Comparison of ENCODE assay signal across 1 cellular context in the genomic region with DNA sequence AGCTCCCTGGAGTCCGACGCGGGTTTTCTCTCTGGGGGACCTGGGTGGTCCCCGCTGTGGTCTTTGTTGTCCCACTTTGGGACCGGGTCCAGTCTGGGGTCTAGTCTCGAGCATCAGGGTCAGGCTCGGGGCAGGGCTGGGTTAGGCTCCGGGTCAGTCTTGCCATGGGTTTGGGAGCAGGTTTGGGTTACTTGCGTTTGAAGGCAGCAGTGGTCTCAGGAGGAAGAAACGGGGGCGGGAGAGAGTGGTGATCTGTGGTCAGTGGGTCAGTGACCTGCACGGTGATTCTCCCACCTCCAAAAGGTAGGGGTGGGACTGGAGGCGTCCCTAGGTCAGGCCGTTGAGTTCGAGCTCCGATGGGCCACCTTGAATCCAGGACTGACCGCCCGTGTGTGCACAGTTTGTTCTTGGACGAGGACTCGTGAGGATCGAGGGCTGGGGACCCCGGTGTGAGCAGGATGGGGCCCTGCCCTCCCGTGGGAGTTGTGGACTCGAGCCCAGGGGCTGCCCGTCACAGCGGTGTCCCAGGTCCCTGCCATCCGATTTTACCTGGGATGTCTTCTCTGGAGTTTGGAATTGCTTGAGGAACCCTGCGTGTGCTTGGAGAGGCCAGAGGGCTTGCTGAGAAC.
TF ChIP-seq lines count a peak whose summit lies in the region.

No MANE protein-coding gene starts in this region.

TF ChIP-seq in K562, 482 proteins besides CTCF, POLR2A, EP300 and RAD21:
- peak; percentile 56 for TF ChIP-seq RBFOX2 (IDR thresholded peaks at IDR 0.05; ENCODE audit: low read depth, low read length)
- TF ChIP-seq POLR2G (IDR thresholded peaks at IDR 0.05; ENCODE audit: low read depth, low read length): peak; percentile 53
- TF ChIP-seq PRMT5 (CRISPR knock-in tag; IDR thresholded peaks at IDR 0.05): no peak
